ENCODE assay signal across 7 cellular contexts in genomic region chr16:24009955-24010354, GRCh38.
"Had no signal": no experiment of that assay in that cellular context is flagged by ENCODE, and none has a peak within 500 bp of the region (broad histone marks: within the 10 kb centered on the region; RNA-seq: fewer than 3 reads in every experiment).

No MANE protein-coding gene starts in this region.

- H3K27ac ChIP-seq: foreskin keratinocyte, left ventricle myocardium inferior, suprapubic skin had no signal

- H3K27ac Mint-ChIP-seq: dendritic cell treated with granulocyte-macrophage colony-stimulating factor and Interleukin-4, amounts not matched to agents 40 ng/mL and 50 ng/mL, for 4 days had no signal

- H3K36me3 ChIP-seq: left ventricle myocardium inferior, suprapubic skin had no signal

- H3K27me3 Mint-ChIP-seq: dendritic cell treated with granulocyte-macrophage colony-stimulating factor and Interleukin-4, amounts not matched to agents 40 ng/mL and 50 ng/mL, for 4 days had no signal

- H3K36me3 Mint-ChIP-seq: natural killer cell had no signal

- H3K4me1 ChIP-seq: foreskin keratinocyte, left ventricle myocardium inferior, suprapubic skin had no signal

- H3K9me3 ChIP-seq: left ventricle myocardium inferior, suprapubic skin had no signal

- H3K9me3 Mint-ChIP-seq: dendritic cell treated with granulocyte-macrophage colony-stimulating factor and Interleukin-4, amounts not matched to agents 40 ng/mL and 50 ng/mL, for 4 days; natural killer cell had no signal

- H3K27me3 ChIP-seq: foreskin keratinocyte, suprapubic skin had no signal

- H3K4me3 Mint-ChIP-seq: dendritic cell treated with granulocyte-macrophage colony-stimulating factor and Interleukin-4, amounts not matched to agents 40 ng/mL and 50 ng/mL, for 4 days; natural killer cell had no signal

- H3K4me3 ChIP-seq: left ventricle myocardium inferior, suprapubic skin had no signal

- FAIRE-seq: astrocyte, bronchial epithelial cell had no signal
